In the genomic region with DNA sequence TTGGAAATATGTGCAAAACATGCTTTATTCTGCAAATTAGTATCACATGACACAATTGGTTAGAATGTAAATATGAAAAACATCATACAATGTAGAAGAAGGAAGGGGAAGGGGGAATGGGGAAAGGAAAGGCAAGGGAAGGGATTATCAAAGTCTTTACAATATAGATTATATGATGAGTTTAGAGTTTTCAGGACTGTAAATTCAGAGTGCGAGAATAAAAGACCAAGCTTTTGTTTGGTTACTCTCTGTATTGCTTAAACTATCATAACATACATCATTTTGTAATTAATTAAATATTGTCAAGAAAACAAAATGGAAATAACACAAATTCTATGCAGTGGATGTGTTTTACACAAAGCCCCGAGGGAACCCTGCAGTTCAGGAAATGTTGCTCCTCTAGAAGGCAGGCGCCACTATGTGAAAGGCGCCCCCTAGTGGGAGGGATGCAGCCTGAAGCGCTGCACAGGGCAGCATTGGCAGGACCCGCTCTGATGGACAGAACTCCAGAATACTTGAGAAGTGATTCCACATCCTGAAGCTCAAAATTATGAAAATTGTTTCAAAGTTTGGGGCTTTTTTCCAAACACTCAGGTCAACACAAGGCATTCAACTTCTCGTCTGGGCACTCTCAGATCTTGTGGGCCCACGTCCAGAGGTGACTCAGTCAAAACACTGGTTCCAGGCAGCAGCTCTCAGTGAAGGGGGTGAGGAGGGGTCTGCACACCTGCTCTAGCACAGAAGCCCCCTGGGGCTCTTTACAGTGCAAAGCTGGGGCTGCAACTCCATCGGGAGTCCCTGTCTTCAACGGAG, we compare ENCODE assay signal across 8 cellular contexts. TPM values are rescaled to one million over a fixed set of nuclear protein-coding genes. Genes with fewer than 3 reads are reported as not detected.
A peak's percentile ranks its signal among the peaks of the same experiment; 100 is the strongest.
DNase-seq lines count a peak whose midpoint lies in the region; ATAC-seq and TF ChIP-seq lines count a peak whose summit lies in the region.

No MANE protein-coding gene starts in this region.

- no peak overlapping the region for H3K23ac ChIP-seq in trophoblast cell (ENCODE audit: low read length)

- H2AK5ac ChIP-seq in trophoblast cell (ENCODE audit: low read length): no peak overlapping the region

- 0 out of 2 replicates have a peak, but pooled peaks cover 2% of the 10 kb centered on the region for H3K4me1 ChIP-seq in SJCRH30
- no peaks in the 10 kb centered on the region for H3K4me1 ChIP-seq in trophoblast cell (ENCODE audit: control insufficient read depth in 1 of 2, insufficient read depth in 2 of 2, low read length in 2 of 2)

- H2BK120ac ChIP-seq in trophoblast cell (ENCODE audit: insufficient read depth, low read length, poor library complexity): no peak overlapping the region

- TF ChIP-seq CTCF in type B pancreatic cell (conservative IDR thresholded peaks at IDR 0.05): peak; percentile 91

- H3K18ac ChIP-seq in trophoblast cell (ENCODE audit: low read length): no peak overlapping the region

- H3K4me3 ChIP-seq in SJCRH30: no peak overlapping the region
- no peak overlapping the region for H3K4me3 ChIP-seq in trophoblast cell (ENCODE audit: low read depth, low read length)

- no CpG with 5 or more reads among the region's 10 CpGs for WGBS in trophoblast cell (ENCODE audit: extremely low coverage, insufficient coverage, insufficient read length)

- no peaks in the 10 kb centered on the region for H3K4me1 Mint-ChIP-seq in type B pancreatic cell (ENCODE audit: unreplicated experiment)

- no peak overlapping the region for H4K8ac ChIP-seq in trophoblast cell (ENCODE audit: low read depth, low read length)

- H3K36me3 ChIP-seq in SJCRH30 (no peaks in the 10 kb centered on the region), trophoblast cell (ENCODE audit: control insufficient read depth in 1 of 2, insufficient read depth in 2 of 2, low read length in 2 of 2) (no peaks in the 10 kb centered on the region)

- H4K12ac ChIP-seq in trophoblast cell (ENCODE audit: low read depth, low read length): no peak overlapping the region

- H3K27ac Mint-ChIP-seq in type B pancreatic cell: no peak overlapping the region

- no peaks in the 10 kb centered on the region for H3K9me3 ChIP-seq in SJCRH30 (replicated peaks)
- no peaks in the 10 kb centered on the region for H3K9me3 ChIP-seq in trophoblast cell (ENCODE audit: insufficient read depth, low read depth, low read length)

- no peak overlapping the region for H2AFZ ChIP-seq in trophoblast cell (ENCODE audit: insufficient read depth, low read length, poor library complexity)

- no peak overlapping the region for H2BK12ac ChIP-seq in trophoblast cell (ENCODE audit: low read length)

- H3K79me2 ChIP-seq in trophoblast cell (ENCODE audit: control insufficient read depth, insufficient read depth, low read length, poor library complexity): no peaks in the 10 kb centered on the region

- no peak overlapping the region for H3K4me3 Mint-ChIP-seq in type B pancreatic cell

- no peak overlapping the region for H3K9ac ChIP-seq in trophoblast cell (ENCODE audit: low read length)

- H2BK5ac ChIP-seq in trophoblast cell (ENCODE audit: low read depth, low read length, poor library complexity): no peak overlapping the region

- DNase-seq in COR-L47 (lab: John Stamatoyannopoulos, UW): peak; percentile 43
- DNase-seq in HT1080 (ENCODE audit: low read depth): peak; percentile 52
- peak; percentile 75 to 87 for DNase-seq in SJCRH30
- DNase-seq in activated gamma-delta T cell treated with anti-CD3 and anti-CD28 coated beads, Interleukin-2, amount 50 U/mL, for 16 hours (ENCODE audit: low read depth): peak; percentile 61
- DNase-seq in globus pallidus (ENCODE audit: low spot score): peak; percentile 67
- DNase-seq in trophoblast cell: peak; percentile 75 to 92
- DNase-seq in type B pancreatic cell (ENCODE audit: extremely low spot score, unreplicated experiment): peak; percentile 77

- no peak overlapping the region for H3K14ac ChIP-seq in trophoblast cell (ENCODE audit: low read length)

- no peaks in the 10 kb centered on the region for H3K79me1 ChIP-seq in trophoblast cell (ENCODE audit: low read length)

- H3K27me3 ChIP-seq in SJCRH30 (no peaks in the 10 kb centered on the region), trophoblast cell (ENCODE audit: insufficient read depth, low read length) (no peaks in the 10 kb centered on the region)

- H3K27me3 Mint-ChIP-seq in type B pancreatic cell: no peaks in the 10 kb centered on the region

- H3K27ac ChIP-seq in SJCRH30: no peak overlapping the region
- H3K27ac ChIP-seq in trophoblast cell (ENCODE audit: low read depth, low read length): no peak overlapping the region

- H3K4me2 ChIP-seq in trophoblast cell (ENCODE audit: low read length): no peak overlapping the region

- H3K9me3 Mint-ChIP-seq in type B pancreatic cell: no peaks in the 10 kb centered on the region

- H4K91ac ChIP-seq in trophoblast cell (ENCODE audit: low read depth, low read length): no peak overlapping the region

- H3K36me3 Mint-ChIP-seq in type B pancreatic cell: no peaks in the 10 kb centered on the region

- H3K4ac ChIP-seq in trophoblast cell (ENCODE audit: low read depth, low read length): no peak overlapping the region

- ATAC-seq in GM19455 (IDR thresholded peaks at IDR 0.05; ENCODE audit: unreplicated experiment): peak; percentile 80

RNA-seq across cellular contexts. Expression of gene TMEM254, which starts 31.6 kb away (rescaled TPM):
- total RNA-seq in HT1080 (2014; rRNA removed; shearing (Covaris generic)): 10.1 and 16.5 TPM in 2 replicates
- polyA plus RNA-seq in HT1080 (2015; cell fraction: cytosol; rRNA removed): 25.3 and 26.4 TPM in 2 replicates
- 29.8 and 31.7 TPM in 2 replicates for polyA plus RNA-seq in HT1080 (2015; cell fraction: nucleus; rRNA removed)
- 11.1 and 12.7 TPM in 2 replicates for total RNA-seq in SJCRH30 (2014; rRNA removed; shearing (Covaris generic))
- polyA plus RNA-seq in trophoblast cell (2013): 19.2 and 20.4 TPM in 2 replicates
- 31.6 and 39.6 TPM in 2 replicates for total RNA-seq in type B pancreatic cell (ENCODE audit: low replicate concordance)
